9 cellular contexts compared by ENCODE assay signal in the genomic region with DNA sequence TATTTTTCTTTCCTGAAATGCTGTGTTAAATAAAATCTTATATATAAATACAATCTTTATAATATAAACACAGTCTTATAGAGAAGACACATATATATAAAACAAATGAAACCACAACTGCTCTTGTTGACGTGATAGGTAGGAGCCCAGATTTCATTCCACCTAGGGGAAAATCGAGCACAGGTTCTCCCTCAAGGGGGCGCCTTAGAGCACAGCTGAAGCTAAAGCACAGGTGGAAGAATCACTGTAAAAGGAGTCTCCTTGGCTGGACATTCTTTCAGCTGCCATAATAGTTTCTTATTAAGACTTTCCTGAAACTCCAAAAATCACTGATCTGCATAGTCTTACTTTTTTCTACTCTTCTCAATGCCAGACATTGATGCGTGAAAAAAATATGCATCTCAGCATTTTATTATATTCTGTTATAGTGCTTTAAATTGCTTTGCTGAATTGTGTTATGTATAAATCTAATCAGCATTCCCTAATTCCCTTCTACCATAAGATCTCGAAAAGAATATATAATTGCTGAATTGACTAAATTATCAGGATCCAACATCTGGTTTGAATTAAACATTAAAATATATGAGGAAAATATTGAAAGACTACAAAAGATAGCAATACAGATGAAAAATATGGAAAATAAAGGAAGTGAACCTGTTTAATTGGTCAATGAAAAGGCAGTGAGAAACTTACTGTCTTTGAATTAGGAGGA. TPM values are rescaled to one million over a fixed set of nuclear protein-coding genes. Genes with fewer than 3 reads are reported as not detected.
DNase-seq lines count a peak whose midpoint lies in the region; ATAC-seq, FAIRE-seq and TF ChIP-seq lines count a peak whose summit lies in the region.
"Had no signal": no experiment of that assay in that cellular context is flagged by ENCODE, and none has a peak within 500 bp of the region (broad histone marks: within the 10 kb centered on the region; RNA-seq: fewer than 3 reads in every experiment).

No MANE protein-coding gene starts in this region.

- no peaks in the 10 kb centered on the region for H3K9me3 Mint-ChIP-seq in glutamatergic neuron (ENCODE audit: unreplicated experiment)

- ATAC-seq in HCT116 (peak; percentile 71; the same call in 1 of the 2 replicates), HG03460 (IDR thresholded peaks at IDR 0.05; ENCODE audit: unreplicated experiment) (no peak)

- no peaks in the 10 kb centered on the region for H3K79me2 ChIP-seq in HCT116 (ENCODE audit: insufficient read depth, low read length)

- no peak overlapping the region for H3K27ac Mint-ChIP-seq in glutamatergic neuron (ENCODE audit: unreplicated experiment)

- no peaks in the 10 kb centered on the region for H3K4me1 Mint-ChIP-seq in glutamatergic neuron (ENCODE audit: low read depth, unreplicated experiment)

- TF ChIP-seq CTCF in D721Med (IDR thresholded peaks at IDR 0.05; ENCODE audit: insufficient read depth, missing control alignments) (peak; percentile 27), HCT116 (IDR thresholded peaks at IDR 0.05 in 2 of 3, conservative IDR thresholded peaks at IDR 0.05 in 1 of 3; ENCODE audit: borderline replicate concordance in 1 of 3, insufficient read depth in 1 of 3, low read depth in 2 of 3, low read length in 2 of 3) (peak; percentile 49 to 80 (median 70)), glutamatergic neuron (IDR thresholded peaks at IDR 0.05; ENCODE audit: partially characterized antibody, unreplicated experiment) (peak; percentile 67)

- H3K4me2 ChIP-seq in HCT116 (ENCODE audit: low read length): no peak overlapping the region

- CTCF ChIA-PET in HCT116 (lab: Charles Lee): interaction anchor here (1.0 to 1.4 kb wide), 5 partner anchors 14 to 959 kb away, joined by 3 to 4 read pairs (median 3); no protein-coding TSS in a partner anchor

- H3K27me3 ChIP-seq in HCT116 (ENCODE audit: insufficient read depth, low read length): no peaks in the 10 kb centered on the region
- H3K27me3 ChIP-seq: thyroid gland had no signal

- H2AFZ ChIP-seq in HCT116 (ENCODE audit: low read depth, low read length, poor library complexity, severe bottlenecking): no peak overlapping the region

- no peaks in the 10 kb centered on the region for H3K36me3 ChIP-seq in HCT116 (ENCODE audit: control insufficient read depth in 1 of 2, insufficient read depth in 2 of 2, low read length in 2 of 2)
- H3K36me3 ChIP-seq: thyroid gland had no signal

- POLR2A ChIA-PET in HCT116 (lab: Charles Lee): no interaction called here

- H3K36me3 Mint-ChIP-seq in glutamatergic neuron (ENCODE audit: unreplicated experiment): no peaks in the 10 kb centered on the region

- H3K27me3 Mint-ChIP-seq in glutamatergic neuron (ENCODE audit: unreplicated experiment): peaks cover under 1% of the 10 kb centered on the region

- H3K4me3 Mint-ChIP-seq in glutamatergic neuron (ENCODE audit: unreplicated experiment): no peak overlapping the region

- no peaks in the 10 kb centered on the region for H4K20me1 ChIP-seq in HCT116 (ENCODE audit: insufficient read depth)

- TF ChIP-seq POLR2A in HCT116 (IDR thresholded peaks at IDR 0.05; ENCODE audit: borderline replicate concordance, extremely low read depth, insufficient read depth, insufficient read length): no peak

- no peak overlapping the region for H3K27ac ChIP-seq in HCT116 (ENCODE audit: low read depth, low read length)
- H3K27ac ChIP-seq: thyroid gland had no signal

- H3K9me2 ChIP-seq in HCT116 (ENCODE audit: insufficient read depth): no peaks in the 10 kb centered on the region

- BruUV-seq in HCT116 (replicated peaks; lab: Mats Ljungman, UMichigan): no TSS peak

- no peak overlapping the region for H3K9ac ChIP-seq in HCT116 (ENCODE audit: low read length)

- peak; percentile 56 for TF ChIP-seq RAD21 in HCT116 (IDR thresholded peaks at IDR 0.05; ENCODE audit: low read depth)

- no peaks in the 10 kb centered on the region for H3K9me3 ChIP-seq in HCT116 (ENCODE audit: control insufficient read depth in 1 of 2, insufficient read depth in 1 of 2, low read depth in 1 of 2, low read length in 2 of 2)
- H3K9me3 ChIP-seq: thyroid gland had no signal

- DNase-seq in D721Med (ENCODE audit: insufficient read length, low spot score): no peak
- peak; percentile 21 for DNase-seq in HCT116 (ENCODE audit: low read depth, low spot score)
- peak; percentile 2 to 9 for DNase-seq in SW 1271 (lab: John Stamatoyannopoulos, UW)
- DNase-seq in glutamatergic neuron: peak; percentile 63
- DNase-seq in stimulated activated CD4-positive, alpha-beta T cell treated with anti-CD3 and anti-CD28 coated beads, Interleukin-4, amount 100 ng/mL, for 24 hours: peak; percentile 9
- no peak for DNase-seq in NK-92 treated with Interleukin-12 subunit alpha and Interleukin-12 subunit beta, amount 100 ng/mL, for 24 hours (lab: John Stamatoyannopoulos, UW)
- DNase-seq in cerebellum (ENCODE audit: low spot score): no peak

- H3K4me1 ChIP-seq in HCT116 (ENCODE audit: control insufficient read depth in 1 of 2, insufficient read depth in 2 of 2, low read length in 2 of 2): no peaks in the 10 kb centered on the region
- H3K4me1 ChIP-seq: thyroid gland had no signal

- intact Hi-C loops in HCT116 (cut with micrococcal nuclease): loop anchor here (5.0 kb wide), 1 partner anchor 131 kb away; no protein-coding TSS in a partner anchor

- RAD21 ChIA-PET in HCT116 (lab: Charles Lee; ENCODE audit: low non-redundant PET in 1 of 2, low total read pairs in 2 of 2, uncharacterized antibody in 2 of 2, unreplicated experiment in 2 of 2): no interaction called here

- no peak overlapping the region for H3K4me3 ChIP-seq in HCT116 (replicated peaks in 1 of 2; ENCODE audit: low read depth in 1 of 2, low read length in 2 of 2)
- H3K4me3 ChIP-seq: thyroid gland had no signal

- peak; percentile 21 for FAIRE-seq in D721Med (lab: Jason Lieb, UNC)

TF ChIP-seq in HCT116, 20 proteins besides CTCF, POLR2A, EP300 and RAD21:
- no peak for TF ChIP-seq CEBPB (IDR thresholded peaks at IDR 0.05; ENCODE audit: low read depth)
- TF ChIP-seq EZH2phosphoT487 (IDR thresholded peaks at IDR 0.05; ENCODE audit: borderline replicate concordance): no peak
- no peak for TF ChIP-seq EGR1 (IDR thresholded peaks at IDR 0.05; ENCODE audit: low read depth)
- TF ChIP-seq, protein P1, sequence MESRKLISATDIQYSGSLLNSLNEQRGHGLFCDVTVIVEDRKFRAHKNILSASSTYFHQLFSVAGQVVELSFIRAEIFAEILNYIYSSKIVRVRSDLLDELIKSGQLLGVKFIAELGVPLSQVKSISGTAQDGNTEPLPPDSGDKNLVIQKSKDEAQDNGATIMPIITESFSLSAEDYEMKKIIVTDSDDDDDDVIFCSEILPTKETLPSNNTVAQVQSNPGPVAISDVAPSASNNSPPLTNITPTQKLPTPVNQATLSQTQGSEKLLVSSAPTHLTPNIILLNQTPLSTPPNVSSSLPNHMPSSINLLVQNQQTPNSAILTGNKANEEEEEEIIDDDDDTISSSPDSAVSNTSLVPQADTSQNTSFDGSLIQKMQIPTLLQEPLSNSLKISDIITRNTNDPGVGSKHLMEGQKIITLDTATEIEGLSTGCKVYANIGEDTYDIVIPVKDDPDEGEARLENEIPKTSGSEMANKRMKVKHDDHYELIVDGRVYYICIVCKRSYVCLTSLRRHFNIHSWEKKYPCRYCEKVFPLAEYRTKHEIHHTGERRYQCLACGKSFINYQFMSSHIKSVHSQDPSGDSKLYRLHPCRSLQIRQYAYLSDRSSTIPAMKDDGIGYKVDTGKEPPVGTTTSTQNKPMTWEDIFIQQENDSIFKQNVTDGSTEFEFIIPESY (IDR thresholded peaks at IDR 0.05; ENCODE audit: extremely low read depth, insufficient replicate concordance, low read length): no peak
- TF ChIP-seq FOSL1 (IDR thresholded peaks at IDR 0.05; ENCODE audit: low read depth): no peak
- no peak for TF ChIP-seq ELF1 (IDR thresholded peaks at IDR 0.05; ENCODE audit: borderline replicate concordance, low read depth)
- no peak for TF ChIP-seq SIN3A (IDR thresholded peaks at IDR 0.05; ENCODE audit: low read depth)

RNA-seq across cellular contexts. Expression of a gene that starts 25.5 kb away (rescaled TPM):
- total RNA-seq in HCT116 (2021; ENCODE audit: unreplicated experiment): not detected
- not detected in 2 replicates for polyA plus RNA-seq in HCT116 (2012)
- total RNA-seq in glutamatergic neuron (ENCODE audit: unreplicated experiment): not detected
- total RNA-seq in cerebellum: 0.45 TPM

Comparison
In these comparisons a context has a peak if more than half of its experiments do, and no peak if none do; other contexts are left out.
1. DNase-seq: peak in HCT116 (single experiment), SW 1271 (2 of 2), glutamatergic neuron (single experiment) and stimulated activated CD4-positive, alpha-beta T cell treated with anti-CD3 and anti-CD28 coated beads, Interleukin-4, amount 100 ng/mL, for 24 hours (single experiment); none in D721Med (single experiment), NK-92 treated with Interleukin-12 subunit alpha and Interleukin-12 subunit beta, amount 100 ng/mL, for 24 hours (single experiment) and cerebellum (single experiment).
2. Peak in every context shown above with its lines, with median percentiles within 50 percentile points of each other: CTCF ChIP-seq.